Comparison of ENCODE assay signal across 21 cellular contexts in genomic region chr10:93710333-93710909, GRCh38. TPM values are rescaled to one million over a fixed set of nuclear protein-coding genes. Genes with fewer than 3 reads are reported as not detected.
DNase-seq lines count a peak whose midpoint lies in the region; ATAC-seq and TF ChIP-seq lines count a peak whose summit lies in the region.
"Had no signal": no experiment of that assay in that cellular context is flagged by ENCODE, and none has a peak within 500 bp of the region (broad histone marks: within the 10 kb centered on the region; RNA-seq: fewer than 3 reads in every experiment).

No MANE protein-coding gene starts in this region.

- H3K4me3 ChIP-seq in cardiac muscle cell (no peak overlapping the region), right lobe of liver (no peak overlapping the region)
- H3K4me3 ChIP-seq: BLaER1, GM23338, HAP-1 had no signal

- H3K27me3 ChIP-seq in cardiac muscle cell (no peaks in the 10 kb centered on the region), right lobe of liver (no peaks in the 10 kb centered on the region)
- H3K27me3 ChIP-seq: BLaER1 had no signal

- intact Hi-C loops in left ventricle myocardium superior (cut with micrococcal nuclease) (no loop called here), right lobe of liver (cut with DNase I) (no loop called here)

- ATAC-seq in left ventricle myocardium superior = no peak
- ATAC-seq in right lobe of liver = peak; percentile 79 to 92 (median 80)
- no peak for ATAC-seq in GM18870 (IDR thresholded peaks at IDR 0.05; ENCODE audit: unreplicated experiment)
- ATAC-seq: GM23338, Panc1 had no signal

- H3K4me1 ChIP-seq in cardiac muscle cell (ENCODE audit: low read depth) (peaks cover 6% of the 10 kb centered on the region), right lobe of liver (no peaks in the 10 kb centered on the region)
- H3K4me1 ChIP-seq: BLaER1 had no signal

- H3K27ac ChIP-seq in cardiac muscle cell (peak overlapping the region; percentile 1), right lobe of liver (no peak overlapping the region)
- H3K27ac ChIP-seq: BLaER1, KMS-11 had no signal

- TF ChIP-seq POLR2A in right lobe of liver (IDR thresholded peaks at IDR 0.05) = no peak

- 52% methylated on average over 4 of the region's 5 CpGs for WGBS in right lobe of liver (ENCODE audit: insufficient coverage, low coverage, low lambda C conversion rate, missing lambda C conversion rate)

- H3K36me3 ChIP-seq in cardiac muscle cell (no peaks in the 10 kb centered on the region), right lobe of liver (no peaks in the 10 kb centered on the region)
- H3K36me3 ChIP-seq: BLaER1, HAP-1 had no signal

- H3K9me3 ChIP-seq in cardiac muscle cell (ENCODE audit: low read depth) (no peaks in the 10 kb centered on the region), right lobe of liver (no peaks in the 10 kb centered on the region)
- H3K9me3 ChIP-seq: BLaER1, Caco-2, HAP-1 had no signal

- no peak for DNase-seq in cardiac muscle cell (ENCODE audit: low read depth in 1 of 2, low spot score in 1 of 2)
- no peak for DNase-seq in left ventricle myocardium superior
- peak; percentile 78 for DNase-seq in SK-N-DZ (ENCODE audit: low spot score)
- DNase-seq in right lobe of liver = peak; percentile 37 to 63 (median 60)
- no peak for DNase-seq in C1 segment of cervical spinal cord (lab: John Stamatoyannopoulos, UW)
- no peak for DNase-seq in activated CD4-positive, alpha-beta T cell treated with anti-CD3 and anti-CD28 coated beads for 1 hour
- DNase-seq: Caco-2; CD4-positive, alpha-beta memory T cell; DMS 273 treated with DMSO at 0.1 percent for 48 hours; IMR-90; NCI-H1092 treated with DMSO at 0.1 percent for 48 hours; NCI-H1436 treated with DMSO at 0.1 percent for 48 hours; NCI-H1930; NCI-H446 treated with DMSO at 0.1 percent for 48 hours; NCI-H526 treated with DMSO at 0.1 percent for 48 hours had no signal

- TF ChIP-seq CTCF in cardiac muscle cell (IDR thresholded peaks at IDR 0.05; ENCODE audit: low read depth, low read length) = no peak
- TF ChIP-seq CTCF in right lobe of liver (IDR thresholded peaks at IDR 0.05) = no peak

RNA-seq across cellular contexts. Expression of gene FRA10AC1, which starts 8.0 kb away (rescaled TPM):
- total RNA-seq in cardiac muscle cell (4.8 and 13.5 TPM in 2 replicates), left ventricle myocardium superior (15.5 TPM), right lobe of liver (1 to 10 TPM; 4.2 to 9.4 (median 6.6) TPM)
- polyA plus RNA-seq in cardiac muscle cell = 18.2 and 21.6 TPM in 2 replicates
- 4.3 and 6.0 TPM in 2 replicates for polyA plus RNA-seq in SK-N-DZ (2014; cell fraction: cytosol; rRNA removed)
- 13.1 and 14.4 TPM in 2 replicates for polyA plus RNA-seq in SK-N-DZ (2014; cell fraction: nucleus; rRNA removed)

RNA-seq across cellular contexts. Expression of gene LGI1, which starts 47.3 kb away (rescaled TPM):
- total RNA-seq in cardiac muscle cell (not detected in 2 replicates), left ventricle myocardium superior (not detected), right lobe of liver (1 to 10 TPM in 1 of 6 experiments, under 1 TPM in 4, not detected in 1; 0.22 to 2.3 (median 0.86) TPM)
- polyA plus RNA-seq in cardiac muscle cell = 0.29 TPM in 1 of 2 replicates, not detected in the other
- polyA plus RNA-seq in SK-N-DZ (2014; cell fraction: cytosol; rRNA removed) = not detected in 2 replicates
- polyA plus RNA-seq in SK-N-DZ (2014; cell fraction: nucleus; rRNA removed) = 0.24 TPM in 1 of 2 replicates, not detected in the other
- total RNA-seq: CD4-positive, alpha-beta memory T cell; IMR-90 had no signal
- polyA plus RNA-seq: CD4-positive, alpha-beta memory T cell; IMR-90 had no signal

Comparison
In these comparisons a context has a peak if more than half of its experiments do, and no peak if none do; other contexts are left out.
1. DNase-seq: peak in SK-N-DZ (single experiment) and right lobe of liver (3 of 3); none in cardiac muscle cell (0 of 2), left ventricle myocardium superior (single experiment), C1 segment of cervical spinal cord (0 of 14) and activated CD4-positive, alpha-beta T cell treated with anti-CD3 and anti-CD28 coated beads for 1 hour (single experiment).
2. ATAC-seq: peak in right lobe of liver (4 of 4); none in left ventricle myocardium superior (single experiment) and GM18870 (single experiment).